21 cellular contexts compared by ENCODE assay signal in genomic region chr2:36449213-36449612, GRCh38.
DNase-seq lines count a peak whose midpoint lies in the region; ATAC-seq, FAIRE-seq and TF ChIP-seq lines count a peak whose summit lies in the region.
"Had no signal": no experiment of that assay in that cellular context is flagged by ENCODE, and none has a peak within 500 bp of the region (broad histone marks: within the 10 kb centered on the region; RNA-seq: fewer than 3 reads in every experiment).

No MANE protein-coding gene starts in this region.

- no peak overlapping the region for H3K27ac Mint-ChIP-seq in GM23338
- H3K27ac Mint-ChIP-seq: activated naive CD4-positive, alpha-beta T cell treated with anti-CD3 and anti-CD28 coated beads, Interleukin-2, amount 10 ng/mL, durations not matched to agents 7 days and 5 days; dendritic cell treated with granulocyte-macrophage colony-stimulating factor and Interleukin-4, amounts not matched to agents 40 ng/mL and 50 ng/mL, for 4 days; stimulated activated memory B cell treated with anti-CD40 and anti-IgM and Interleukin-4, amounts not matched to agents 10 μg/mL and 1 μg/mL and 100 μg/mL, for 72 hours; T-cell; type B pancreatic cell had no signal

- peak overlapping the region; percentile 43; the same call in 1 of the 2 replicates for H3K27ac ChIP-seq in GM23338 (ENCODE audit: low read depth)
- H3K27ac ChIP-seq in ascending aorta, result peak overlapping the region; percentile 77 to 94
- H3K27ac ChIP-seq in keratinocyte (ENCODE audit: control insufficient read depth, insufficient read depth, low read length), result peak overlapping the region; percentile 24
- H3K27ac ChIP-seq in substantia nigra (ENCODE audit: low read depth, low read length, poor library complexity, severe bottlenecking), result no peak overlapping the region

- no peak overlapping the region for H3K9ac ChIP-seq in keratinocyte (ENCODE audit: control insufficient read depth, extremely low read depth, insufficient read depth, low read length)
- peak overlapping the region; percentile 25 for H3K9ac ChIP-seq in skeletal muscle satellite cell (ENCODE audit: low read depth, low read length)

- no peaks in the 10 kb centered on the region for H3F3A ChIP-seq in GM23338 (replicated peaks; ENCODE audit: low read depth)

- H3K4me1 ChIP-seq in GM23338 (ENCODE audit: insufficient read depth) (peaks cover 19% of the 10 kb centered on the region), ascending aorta (peaks cover 40 to 83% of the 10 kb centered on the region in 2 donors), keratinocyte (ENCODE audit: control insufficient read depth, extremely low read depth, insufficient read depth, low read length) (peaks cover 29% of the 10 kb centered on the region), skeletal muscle satellite cell (ENCODE audit: control insufficient read depth, insufficient read depth, low read length) (peaks cover 50% of the 10 kb centered on the region)
- H3K4me1 ChIP-seq: HAP-1 had no signal

- H3K27me3 ChIP-seq in GM23338 (ENCODE audit: insufficient read depth), result no peaks in the 10 kb centered on the region
- no peaks in the 10 kb centered on the region for H3K27me3 ChIP-seq in ascending aorta
- H3K27me3 ChIP-seq in keratinocyte (ENCODE audit: control insufficient read depth, extremely low read depth, insufficient read depth, low read length), result no peaks in the 10 kb centered on the region
- no peaks in the 10 kb centered on the region for H3K27me3 ChIP-seq in skeletal muscle satellite cell (ENCODE audit: control insufficient read depth, insufficient read depth, low read length)

- no peak for TF ChIP-seq CTCF in GM23338 (conservative IDR thresholded peaks at IDR 0.05; ENCODE audit: low read depth in 2 of 2)
- no peak for TF ChIP-seq CTCF in ascending aorta (IDR thresholded peaks at IDR 0.05)
- no peak for TF ChIP-seq CTCF in keratinocyte (optimal IDR thresholded peaks at IDR 0.05 in 1 of 3, IDR thresholded peaks at IDR 0.05 in 1 of 3, conservative IDR thresholded peaks at IDR 0.05 in 1 of 3; ENCODE audit: extremely low read depth in 1 of 3, insufficient read depth in 2 of 3, low read length in 3 of 3)

- ATAC-seq in GM23338, result no peak
- ATAC-seq: stimulated activated memory B cell treated with anti-CD40 and anti-IgM and Interleukin-4, amounts not matched to agents 10 μg/mL and 1 μg/mL and 100 μg/mL, for 72 hours; T-cell had no signal

- no peak for DNase-seq in GM23338 (ENCODE audit: low spot score)
- DNase-seq in ascending aorta (ENCODE audit: low spot score in 2 of 2), result no peak
- DNase-seq in keratinocyte (ENCODE audit: low read depth, low spot score), result no peak
- no peak for DNase-seq in NCI-H1092 (lab: John Stamatoyannopoulos, UW)
- no peak for DNase-seq in substantia nigra (lab: John Stamatoyannopoulos, UW)
- no peak for DNase-seq in SK-N-DZ (ENCODE audit: low spot score)
- DNase-seq in NCI-H2107 (lab: John Stamatoyannopoulos, UW), result no peak
- DNase-seq: activated CD4-positive, alpha-beta T cell treated with anti-CD3 and anti-CD28 coated beads, Interleukin-2, amount 50 U/mL, for 4 hours; activated naive CD4-positive, alpha-beta T cell treated with anti-CD3 and anti-CD28 coated beads, Interleukin-2, amount 10 ng/mL, durations not matched to agents 7 days and 5 days; activated T-cell treated with anti-CD3 and anti-CD28 coated beads, Interleukin-2, amount 50 U/mL, for 1 hour; NCI-H187; NK-92 treated with Interleukin-12 subunit alpha and Interleukin-12 subunit beta, amount 100 ng/mL, for 24 hours; stimulated activated CD4-positive, alpha-beta T cell treated with anti-CD3 and anti-CD28 coated beads, Interleukin-15, amount 100 ng/mL, for 24 hours; T-cell had no signal

- no peak overlapping the region for H3K4me3 Mint-ChIP-seq in GM23338
- H3K4me3 Mint-ChIP-seq: activated naive CD4-positive, alpha-beta T cell treated with anti-CD3 and anti-CD28 coated beads, Interleukin-2, amount 10 ng/mL, durations not matched to agents 7 days and 5 days; dendritic cell treated with granulocyte-macrophage colony-stimulating factor and Interleukin-4, amounts not matched to agents 40 ng/mL and 50 ng/mL, for 4 days; nephron; stimulated activated memory B cell treated with anti-CD40 and anti-IgM and Interleukin-4, amounts not matched to agents 10 μg/mL and 1 μg/mL and 100 μg/mL, for 72 hours; T-cell; type B pancreatic cell had no signal

- H3K79me2 ChIP-seq in GM23338 (replicated peaks; ENCODE audit: insufficient read depth) (peaks cover 18% of the 10 kb centered on the region), keratinocyte (ENCODE audit: control insufficient read depth, insufficient read depth, low read length) (peaks cover 52% of the 10 kb centered on the region)

- peaks cover 35% of the 10 kb centered on the region for H3K36me3 Mint-ChIP-seq in GM23338 (ENCODE audit: low read depth)
- H3K36me3 Mint-ChIP-seq: activated naive CD4-positive, alpha-beta T cell treated with anti-CD3 and anti-CD28 coated beads, Interleukin-2, amount 10 ng/mL, durations not matched to agents 7 days and 5 days; stimulated activated memory B cell treated with anti-CD40 and anti-IgM and Interleukin-4, amounts not matched to agents 10 μg/mL and 1 μg/mL and 100 μg/mL, for 72 hours; T-cell had no signal

- dilution Hi-C loops in keratinocyte (cut with MboI; ENCODE audit: extremely low pct_ligation_motif_present, low sequenced_read_pairs), result no loop called here

- H3K4me3 ChIP-seq in GM23338 (no peak overlapping the region), ascending aorta (peak overlapping the region in 1 of 2 donors; percentile 16), keratinocyte (ENCODE audit: control insufficient read depth in 2 of 3, extremely low read depth in 1 of 3, insufficient read depth in 2 of 3, low read depth in 1 of 3, low read length in 3 of 3) (no peak overlapping the region), skeletal muscle satellite cell (ENCODE audit: low read length) (no peak overlapping the region)
- H3K4me3 ChIP-seq: HAP-1 had no signal

- no peaks in the 10 kb centered on the region for H3K9me3 Mint-ChIP-seq in GM23338
- H3K9me3 Mint-ChIP-seq: activated naive CD4-positive, alpha-beta T cell treated with anti-CD3 and anti-CD28 coated beads, Interleukin-2, amount 10 ng/mL, durations not matched to agents 7 days and 5 days; dendritic cell treated with granulocyte-macrophage colony-stimulating factor and Interleukin-4, amounts not matched to agents 40 ng/mL and 50 ng/mL, for 4 days; nephron; stimulated activated memory B cell treated with anti-CD40 and anti-IgM and Interleukin-4, amounts not matched to agents 10 μg/mL and 1 μg/mL and 100 μg/mL, for 72 hours; T-cell; type B pancreatic cell had no signal

- no peaks in the 10 kb centered on the region for H3K9me3 ChIP-seq in ascending aorta
- no peaks in the 10 kb centered on the region for H3K9me3 ChIP-seq in keratinocyte (ENCODE audit: control insufficient read depth, low read depth, low read length)
- no peaks in the 10 kb centered on the region for H3K9me3 ChIP-seq in skeletal muscle satellite cell (replicated peaks; ENCODE audit: low read length)
- H3K9me3 ChIP-seq: HAP-1 had no signal

- H2AFZ ChIP-seq in GM23338 (no peak overlapping the region), keratinocyte (ENCODE audit: control insufficient read depth, low read length) (no peak overlapping the region)

- no peaks in the 10 kb centered on the region for H3K9me1 ChIP-seq in keratinocyte (ENCODE audit: control insufficient read depth, extremely low read depth, insufficient read depth, low read length)

- H3K9me2 ChIP-seq in GM23338 (ENCODE audit: insufficient read depth), result no peaks in the 10 kb centered on the region

- H3K27me3 Mint-ChIP-seq in GM23338 (ENCODE audit: insufficient read depth, low read depth, poor library complexity), result peaks cover 4% of the 10 kb centered on the region
- H3K27me3 Mint-ChIP-seq: activated naive CD4-positive, alpha-beta T cell treated with anti-CD3 and anti-CD28 coated beads, Interleukin-2, amount 10 ng/mL, durations not matched to agents 7 days and 5 days; dendritic cell treated with granulocyte-macrophage colony-stimulating factor and Interleukin-4, amounts not matched to agents 40 ng/mL and 50 ng/mL, for 4 days; type B pancreatic cell had no signal

- no peak for FAIRE-seq in keratinocyte (lab: Jason Lieb, UNC)
- FAIRE-seq: islet of Langerhans had no signal

- H3K36me3 ChIP-seq in GM23338 (ENCODE audit: insufficient read depth), result no peaks in the 10 kb centered on the region
- peaks cover 3 to 24% of the 10 kb centered on the region in 2 donors for H3K36me3 ChIP-seq in ascending aorta
- H3K36me3 ChIP-seq in keratinocyte (ENCODE audit: control insufficient read depth in 2 of 2, extremely low read depth in 1 of 2, insufficient read depth in 2 of 2, low read length in 2 of 2), result peaks cover 25 to 47% of the 10 kb centered on the region in 2 experiments
- H3K36me3 ChIP-seq in skeletal muscle satellite cell (ENCODE audit: insufficient read depth, low read length), result peaks cover 91% of the 10 kb centered on the region

- intact Hi-C loops in ascending aorta (cut with DNase I), result no loop called here

- H3K4me1 Mint-ChIP-seq in GM23338, result peaks cover 32% of the 10 kb centered on the region
- H3K4me1 Mint-ChIP-seq: activated naive CD4-positive, alpha-beta T cell treated with anti-CD3 and anti-CD28 coated beads, Interleukin-2, amount 10 ng/mL, durations not matched to agents 7 days and 5 days; stimulated activated memory B cell treated with anti-CD40 and anti-IgM and Interleukin-4, amounts not matched to agents 10 μg/mL and 1 μg/mL and 100 μg/mL, for 72 hours; T-cell had no signal

- H4K20me1 ChIP-seq in GM23338 (replicated peaks; ENCODE audit: insufficient read depth) (no peaks in the 10 kb centered on the region; the same call in 1 of the 2 replicates), keratinocyte (ENCODE audit: control insufficient read depth, extremely low read depth, insufficient read depth, low read length) (no peaks in the 10 kb centered on the region)

- H3K4me2 ChIP-seq in GM23338 (no peak overlapping the region), keratinocyte (ENCODE audit: control insufficient read depth, extremely low read depth, insufficient read depth, low read depth, low read length) (no peak overlapping the region), skeletal muscle satellite cell (ENCODE audit: low read length) (no peak overlapping the region)

TF ChIP-seq in GM23338, 12 proteins besides CTCF, POLR2A, EP300 and RAD21 (continues in another document):
- TF ChIP-seq STAT1 (IDR thresholded peaks at IDR 0.05; ENCODE audit: unreplicated experiment) (no peak), POLR2AphosphoS5 (IDR thresholded peaks at IDR 0.05; ENCODE audit: low read depth) (no peak), NANOG (IDR thresholded peaks at IDR 0.05; ENCODE audit: borderline replicate concordance) (no peak)
